Comparison of ENCODE assay signal across 8 cellular contexts in the genomic region with DNA sequence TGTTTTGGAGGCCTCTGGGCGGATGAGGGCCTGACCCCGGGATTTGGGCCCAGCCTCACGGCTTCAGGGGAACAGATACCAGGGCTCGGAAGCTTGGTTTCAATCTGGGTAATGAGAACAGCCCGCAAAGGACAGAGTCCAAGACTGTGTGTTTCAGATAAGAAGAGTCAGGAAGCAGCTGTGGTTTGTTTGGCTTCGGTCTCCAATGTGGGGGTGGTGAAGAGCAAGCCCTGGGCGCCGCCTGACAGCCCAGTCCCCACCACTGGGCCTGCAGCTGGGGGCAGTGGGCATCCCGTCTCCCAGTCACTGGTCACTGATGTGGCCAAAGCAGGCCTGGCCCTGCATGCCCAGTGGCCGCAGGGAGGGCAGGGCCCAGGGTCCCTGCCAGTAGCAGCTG. TPM values are rescaled to one million over a fixed set of nuclear protein-coding genes. Genes with fewer than 3 reads are reported as not detected.
DNase-seq lines count a peak whose midpoint lies in the region; ATAC-seq and TF ChIP-seq lines count a peak whose summit lies in the region.

No MANE protein-coding gene starts in this region.

- no peak overlapping the region for H3K27ac Mint-ChIP-seq in chondrocyte (ENCODE audit: unreplicated experiment)

- TF ChIP-seq EP300 in sigmoid colon (IDR thresholded peaks at IDR 0.05) = no peak

- TF ChIP-seq CTCF in AG04450 (IDR thresholded peaks at IDR 0.05; ENCODE audit: low read depth, low read length) = no peak
- TF ChIP-seq CTCF in sigmoid colon (IDR thresholded peaks at IDR 0.05) = no peak
- no peak for TF ChIP-seq CTCF in chondrocyte (IDR thresholded peaks at IDR 0.05)

- DNase-seq in AG04450 (ENCODE audit: low read depth, low spot score) (no peak), dermis microvascular lymphatic vessel endothelial cell (ENCODE audit: low read depth in 2 of 2) (peak; percentile 87 to 95), sigmoid colon (no peak), occipital lobe (lab: John Stamatoyannopoulos, UW) (no peak), chondrocyte (ENCODE audit: low spot score) (no peak), ecto neural progenitor cell (ENCODE audit: low spot score) (no peak)

- peak; percentile 84 for ATAC-seq in GM19372 (IDR thresholded peaks at IDR 0.05; ENCODE audit: low read depth, unreplicated experiment)
- ATAC-seq in HG03354 (IDR thresholded peaks at IDR 0.05; ENCODE audit: poor library complexity, severe bottlenecking, unreplicated experiment) = peak; percentile 98

- H3K27me3 Mint-ChIP-seq in chondrocyte (ENCODE audit: low read depth) = no peaks in the 10 kb centered on the region

- 11 to 16% methylated on average over 10 of the region's 10 CpGs for WGBS in sigmoid colon, 2 donors

- POLR2A ChIA-PET in AG04450 (lab: Yijun Ruan, JAX) = interaction anchor here (1.6 kb wide), 1 partner anchor 9 kb away, joined by 7 read pairs; the partner anchor contains the start of gene WFS1

- H3K36me3 ChIP-seq in sigmoid colon = peaks cover 0 to 30% (median 14%) of the 10 kb centered on the region in 4 donors

- H3K9me3 ChIP-seq in AG04450 (ENCODE audit: control insufficient read depth, insufficient read depth, low read length) = no peaks in the 10 kb centered on the region; the same call in 1 of the 2 replicates
- no peaks in the 10 kb centered on the region for H3K9me3 ChIP-seq in sigmoid colon

- H3K27ac ChIP-seq in AG04450 (ENCODE audit: low read depth, low read length) (peak overlapping the region; percentile 31), sigmoid colon (peak overlapping the region; percentile 12 to 96 (median 58))

- no peaks in the 10 kb centered on the region for H3K9me3 Mint-ChIP-seq in chondrocyte (ENCODE audit: low read depth)

- H3K27me3 ChIP-seq in AG04450 (ENCODE audit: control insufficient read depth, insufficient read depth, low read length) = no peaks in the 10 kb centered on the region
- no peaks in the 10 kb centered on the region for H3K27me3 ChIP-seq in sigmoid colon

- peaks cover 40% of the 10 kb centered on the region for H3K4me1 Mint-ChIP-seq in chondrocyte (ENCODE audit: low read depth)

- H3K36me3 Mint-ChIP-seq in chondrocyte (ENCODE audit: low read depth) = peaks cover 2% of the 10 kb centered on the region

- H3K4me3 ChIP-seq in AG04450 (ENCODE audit: low read depth, low read length) (no peak overlapping the region), sigmoid colon (no peak overlapping the region)

- CTCF ChIA-PET in AG04450 (lab: Charles Lee) = interaction anchor here (0.8 to 2.0 kb wide), 4 partner anchors 15 to 53 kb away, joined by 4 to 5 read pairs (median 4); no protein-coding TSS in a partner anchor

- no peak for TF ChIP-seq POLR2A in sigmoid colon (IDR thresholded peaks at IDR 0.05)

- peaks cover 0 to 81% (median 71%) of the 10 kb centered on the region in 4 donors for H3K4me1 ChIP-seq in sigmoid colon

- no peak overlapping the region for H3K4me3 Mint-ChIP-seq in chondrocyte (ENCODE audit: unreplicated experiment)

- intact Hi-C loops in sigmoid colon (cut with DNase I) = loop anchor here (10.0 kb wide), 2 partner anchors 296 to 506 kb away; partner anchors contain the start of genes KIAA0232 and MAN2B2

RNA-seq across cellular contexts. Expression of gene WFS1, which starts 9.1 kb away (rescaled TPM):
- 46.8 and 64.6 TPM in 2 replicates for polyA plus RNA-seq in AG04450 (2011; rRNA removed)
- 51.3 and 72.8 TPM in 2 replicates for polyA minus RNA-seq in AG04450 (2011; rRNA and poly(A)+ RNA removed)
- total RNA-seq in dermis microvascular lymphatic vessel endothelial cell = 23.4 and 103 TPM in 2 replicates
- total RNA-seq in sigmoid colon = 10 to 100 TPM; 34.6 to 69.0 (median 47.2) TPM
- polyA plus RNA-seq in sigmoid colon = 10 to 100 TPM in 1 of 3 donors, 1 to 10 TPM in 2; 1.4 to 10.1 (median 3.6) TPM
- total RNA-seq in occipital lobe = 5.1 TPM
- 47.7 to 54.6 TPM (median 48.0 TPM) in 3 replicates for total RNA-seq in chondrocyte

Comparison
In these comparisons a context has a peak if more than half of its experiments do, and no peak if none do; other contexts are left out.
1. DNase-seq: peak in dermis microvascular lymphatic vessel endothelial cell (2 of 2); none in AG04450 (single experiment), sigmoid colon (single experiment), occipital lobe (single experiment), chondrocyte (single experiment) and ecto neural progenitor cell (single experiment).